8 cellular contexts compared by ENCODE assay signal in genomic region chr3:101828289-101828688, GRCh38. TPM values are rescaled to one million over a fixed set of nuclear protein-coding genes. Genes with fewer than 3 reads are reported as not detected.
DNase-seq lines count a peak whose midpoint lies in the region; ATAC-seq, FAIRE-seq and TF ChIP-seq lines count a peak whose summit lies in the region.

No MANE protein-coding gene starts in this region.

- H3K9me3 ChIP-seq in kidney (ENCODE audit: control insufficient read depth in 1 of 2, low read length in 2 of 2) (no peaks in the 10 kb centered on the region), suprapubic skin (no peaks in the 10 kb centered on the region)

- H3K36me3 ChIP-seq in kidney (ENCODE audit: control insufficient read depth in 1 of 2, insufficient read depth in 2 of 2, low read length in 2 of 2) = no peaks in the 10 kb centered on the region
- H3K36me3 ChIP-seq in suprapubic skin = no peaks in the 10 kb centered on the region

- peak overlapping the region; percentile 88 for H3K4me3 Mint-ChIP-seq in T-helper 2 cell treated with Interferon-gamma antibody and Interleukin-4, amounts not matched to agents 5 μg/mL and 100 μg/mL, for 36 hours
- H3K4me3 Mint-ChIP-seq in activated T-helper 1 cell treated with anti-CD3 and anti-CD28 coated beads, Interleukin-12 subunit alpha, Interleukin-12 subunit beta, Interleukin-2, Interleukin-4 antibody, amounts not matched to agents 30 ng/mL and 10 ng/mL and 1 ng/mL, durations not matched to agents 14 hours and 24 hours and 36 hours = peak overlapping the region; percentile 93

- H3K27ac ChIP-seq in kidney (ENCODE audit: low read depth in 2 of 2, low read length in 2 of 2) = peak overlapping the region; percentile 14 to 92
- peak overlapping the region; percentile 88 for H3K27ac ChIP-seq in suprapubic skin

- 6% methylated on average over 3 of the region's 3 CpGs for WGBS in suprapubic skin

- no peak for FAIRE-seq in kidney (lab: Jason Lieb, UNC)

- no peaks in the 10 kb centered on the region for H3K27me3 ChIP-seq in suprapubic skin

- H3K36me3 Mint-ChIP-seq in T-helper 2 cell treated with Interferon-gamma antibody and Interleukin-4, amounts not matched to agents 5 μg/mL and 100 μg/mL, for 36 hours (ENCODE audit: low read depth) = peaks cover 10% of the 10 kb centered on the region
- H3K36me3 Mint-ChIP-seq in activated T-helper 1 cell treated with anti-CD3 and anti-CD28 coated beads, Interleukin-12 subunit alpha, Interleukin-12 subunit beta, Interleukin-2, Interleukin-4 antibody, amounts not matched to agents 30 ng/mL and 10 ng/mL and 1 ng/mL, durations not matched to agents 14 hours and 24 hours and 36 hours (ENCODE audit: low read depth) = peaks cover 35% of the 10 kb centered on the region

- H3K9me3 Mint-ChIP-seq in T-helper 2 cell treated with Interferon-gamma antibody and Interleukin-4, amounts not matched to agents 5 μg/mL and 100 μg/mL, for 36 hours = no peaks in the 10 kb centered on the region
- no peaks in the 10 kb centered on the region for H3K9me3 Mint-ChIP-seq in activated T-helper 1 cell treated with anti-CD3 and anti-CD28 coated beads, Interleukin-12 subunit alpha, Interleukin-12 subunit beta, Interleukin-2, Interleukin-4 antibody, amounts not matched to agents 30 ng/mL and 10 ng/mL and 1 ng/mL, durations not matched to agents 14 hours and 24 hours and 36 hours

- no peaks in the 10 kb centered on the region for H3K27me3 Mint-ChIP-seq in T-helper 2 cell treated with Interferon-gamma antibody and Interleukin-4, amounts not matched to agents 5 μg/mL and 100 μg/mL, for 36 hours (ENCODE audit: low read depth)
- H3K27me3 Mint-ChIP-seq in activated T-helper 1 cell treated with anti-CD3 and anti-CD28 coated beads, Interleukin-12 subunit alpha, Interleukin-12 subunit beta, Interleukin-2, Interleukin-4 antibody, amounts not matched to agents 30 ng/mL and 10 ng/mL and 1 ng/mL, durations not matched to agents 14 hours and 24 hours and 36 hours (ENCODE audit: insufficient read depth) = no peaks in the 10 kb centered on the region

- intact Hi-C loops in activated T-helper 1 cell treated with anti-CD3 and anti-CD28 coated beads, Interleukin-12 subunit alpha, Interleukin-12 subunit beta, Interleukin-2, Interleukin-4 antibody, amounts not matched to agents 30 ng/mL and 10 ng/mL and 1 ng/mL, durations not matched to agents 14 hours and 24 hours and 36 hours (cut with micrococcal nuclease) = loop anchor here (1.0 to 5.0 kb wide), 5 partner anchors 8 to 334 kb away; partner anchors contain the start of gene ZBTB11
- intact Hi-C loops in kidney (cut with DNase I) = no loop called here

- H3K4me3 ChIP-seq in kidney (ENCODE audit: low read length in 2 of 2) (peak overlapping the region; percentile 78 to 87), suprapubic skin (peak overlapping the region; percentile 69)

- H3K4me1 ChIP-seq in kidney (ENCODE audit: control insufficient read depth in 1 of 2, insufficient read depth in 1 of 2, low read depth in 1 of 2, low read length in 2 of 2) (peaks cover 6 to 14% of the 10 kb centered on the region in 2 donors), suprapubic skin (peaks cover 41% of the 10 kb centered on the region)

- H3K9ac ChIP-seq in kidney (ENCODE audit: low read length in 2 of 2) = peak overlapping the region; percentile 68 to 88

- ATAC-seq in GM19324 (IDR thresholded peaks at IDR 0.05; ENCODE audit: low FRiP score, unreplicated experiment) = no peak

- peaks cover 54% of the 10 kb centered on the region for H3K4me1 Mint-ChIP-seq in T-helper 2 cell treated with Interferon-gamma antibody and Interleukin-4, amounts not matched to agents 5 μg/mL and 100 μg/mL, for 36 hours (ENCODE audit: low read depth)
- H3K4me1 Mint-ChIP-seq in activated T-helper 1 cell treated with anti-CD3 and anti-CD28 coated beads, Interleukin-12 subunit alpha, Interleukin-12 subunit beta, Interleukin-2, Interleukin-4 antibody, amounts not matched to agents 30 ng/mL and 10 ng/mL and 1 ng/mL, durations not matched to agents 14 hours and 24 hours and 36 hours (ENCODE audit: low read depth) = peaks cover 68% of the 10 kb centered on the region

- TF ChIP-seq CTCF in kidney (IDR thresholded peaks at IDR 0.05; ENCODE audit: borderline replicate concordance, extremely low read depth, insufficient read depth) (no peak), suprapubic skin (IDR thresholded peaks at IDR 0.05) (no peak)

- H3K27ac Mint-ChIP-seq in T-helper 2 cell treated with Interferon-gamma antibody and Interleukin-4, amounts not matched to agents 5 μg/mL and 100 μg/mL, for 36 hours = peak overlapping the region; percentile 90
- peak overlapping the region; percentile 90 for H3K27ac Mint-ChIP-seq in activated T-helper 1 cell treated with anti-CD3 and anti-CD28 coated beads, Interleukin-12 subunit alpha, Interleukin-12 subunit beta, Interleukin-2, Interleukin-4 antibody, amounts not matched to agents 30 ng/mL and 10 ng/mL and 1 ng/mL, durations not matched to agents 14 hours and 24 hours and 36 hours

- no peak for TF ChIP-seq EP300 in suprapubic skin (IDR thresholded peaks at IDR 0.05)

- DNase-seq in T-helper 2 cell treated with Interferon-gamma antibody and Interleukin-4, amounts not matched to agents 5 μg/mL and 100 μg/mL, for 36 hours (ENCODE audit: low spot score) = no peak
- no peak for DNase-seq in T-helper 2 cell
- no peak for DNase-seq in activated T-helper 1 cell treated with anti-CD3 and anti-CD28 coated beads, Interleukin-12 subunit alpha, Interleukin-12 subunit beta, Interleukin-2, Interleukin-4 antibody, amounts not matched to agents 30 ng/mL and 10 ng/mL and 1 ng/mL, durations not matched to agents 14 hours and 24 hours and 36 hours (ENCODE audit: low spot score)
- DNase-seq in kidney = no peak
- no peak for DNase-seq in suprapubic skin (ENCODE audit: low spot score in 2 of 2)
- DNase-seq in NCI-H82 treated with DMSO at 0.1 percent for 48 hours (lab: John Stamatoyannopoulos, UW; ENCODE audit: unreplicated experiment) = no peak
- DNase-seq in activated CD4-positive, CD25-positive, alpha-beta regulatory T cell (lab: John Stamatoyannopoulos, UW) = no peak

- no peak for TF ChIP-seq POLR2A in suprapubic skin (IDR thresholded peaks at IDR 0.05)

RNA-seq across cellular contexts. Expression of gene NFKBIZ, which starts 21.0 kb away (rescaled TPM):
- total RNA-seq in activated T-helper 1 cell treated with anti-CD3 and anti-CD28 coated beads, Interleukin-12 subunit alpha, Interleukin-12 subunit beta, Interleukin-2, Interleukin-4 antibody, amounts not matched to agents 30 ng/mL and 10 ng/mL and 1 ng/mL, durations not matched to agents 14 hours and 24 hours and 36 hours = 72.4 and 79.7 TPM in 2 replicates
- 196 TPM for total RNA-seq in kidney
- 6.7 TPM for polyA plus RNA-seq in kidney (ENCODE audit: insufficient read depth, low read depth, low replicate concordance)
- total RNA-seq in suprapubic skin = 100 to 1,000 TPM; 142 to 311 (median 159) TPM

RNA-seq across cellular contexts. Expression of gene NXPE3, which starts 49.3 kb away (rescaled TPM):
- total RNA-seq in activated T-helper 1 cell treated with anti-CD3 and anti-CD28 coated beads, Interleukin-12 subunit alpha, Interleukin-12 subunit beta, Interleukin-2, Interleukin-4 antibody, amounts not matched to agents 30 ng/mL and 10 ng/mL and 1 ng/mL, durations not matched to agents 14 hours and 24 hours and 36 hours = 17.6 and 17.8 TPM in 2 replicates
- 13.3 TPM for total RNA-seq in kidney
- polyA plus RNA-seq in kidney (ENCODE audit: insufficient read depth, low read depth, low replicate concordance) = 4.9 TPM
- total RNA-seq in suprapubic skin = 1 to 10 TPM; 2.2 to 5.8 (median 3.6) TPM
